ENCODE assay signal across 8 cellular contexts in genomic region chr20:14142171-14142570, GRCh38.
DNase-seq lines count a peak whose midpoint lies in the region; ATAC-seq and TF ChIP-seq lines count a peak whose summit lies in the region.

No MANE protein-coding gene starts in this region.

- H3K9me3 Mint-ChIP-seq in progenitor cell of endocrine pancreas (ENCODE audit: low read depth): no peaks in the 10 kb centered on the region

- H3K9me3 ChIP-seq in MM.1S (replicated peaks; ENCODE audit: insufficient read depth, low read length): no peaks in the 10 kb centered on the region

- no peak overlapping the region for H3K4me3 ChIP-seq in MM.1S (ENCODE audit: low read length)

- no peaks in the 10 kb centered on the region for H3K9me2 ChIP-seq in MM.1S (replicated peaks; ENCODE audit: insufficient read depth, low read length)

- H2AFZ ChIP-seq in MM.1S (ENCODE audit: low read length): no peak overlapping the region

- TF ChIP-seq CTCF in GM10266 (IDR thresholded peaks at IDR 0.05; ENCODE audit: control insufficient read depth, insufficient read depth, low read depth, missing control alignments) (peak; percentile 32), MM.1S (IDR thresholded peaks at IDR 0.05; ENCODE audit: low read length) (peak; percentile 48), progenitor cell of endocrine pancreas (IDR thresholded peaks at IDR 0.05; ENCODE audit: unreplicated experiment) (peak; percentile 87)

- no peaks in the 10 kb centered on the region for H3K4me1 ChIP-seq in MM.1S (ENCODE audit: low read length)

- no peak overlapping the region for H3K27ac ChIP-seq in MM.1S (ENCODE audit: low read length)

- H3K27me3 ChIP-seq in MM.1S (replicated peaks; ENCODE audit: insufficient read depth, low read length): no peaks in the 10 kb centered on the region

- no peak for DNase-seq in GM10266 (ENCODE audit: extremely low spot score)
- DNase-seq in MM.1S: peak; percentile 47
- peak; percentile 81 for DNase-seq in SHP77 treated with DMSO at 0.1 percent for 48 hours (lab: John Stamatoyannopoulos, UW)
- DNase-seq in foreskin melanocyte: peak; percentile 28
- peak; percentile 49 for DNase-seq in progenitor cell of endocrine pancreas (ENCODE audit: low spot score, unreplicated experiment)
- no peak for DNase-seq in GM19240 (ENCODE audit: insufficient read length, low spot score)
- DNase-seq in activated CD4-positive, alpha-beta T cell treated with anti-CD3 and anti-CD28 coated beads, Interleukin-2, amount 50 U/mL, for 48 hours: no peak

- ATAC-seq in HG03342 (IDR thresholded peaks at IDR 0.05; ENCODE audit: unreplicated experiment): no peak

- H3K4me1 Mint-ChIP-seq in progenitor cell of endocrine pancreas (ENCODE audit: low read depth): peaks cover 27% of the 10 kb centered on the region

- no peaks in the 10 kb centered on the region for H3K79me2 ChIP-seq in MM.1S (ENCODE audit: low read length)

- no peaks in the 10 kb centered on the region for H3K36me3 Mint-ChIP-seq in progenitor cell of endocrine pancreas (ENCODE audit: insufficient read depth)

- H4K20me1 ChIP-seq in MM.1S (ENCODE audit: insufficient read depth, low read length): no peaks in the 10 kb centered on the region

- no peak overlapping the region for H3K4me2 ChIP-seq in MM.1S (ENCODE audit: low read depth, low read length)

- no peaks in the 10 kb centered on the region for H3K36me3 ChIP-seq in MM.1S (replicated peaks; ENCODE audit: insufficient read depth, low read length)

- H3K27me3 Mint-ChIP-seq in progenitor cell of endocrine pancreas: no peaks in the 10 kb centered on the region

- H3K27ac Mint-ChIP-seq in progenitor cell of endocrine pancreas: no peak overlapping the region

- no peak overlapping the region for H3K9ac ChIP-seq in MM.1S (ENCODE audit: low read length)

- H3F3A ChIP-seq in MM.1S (ENCODE audit: insufficient read depth, low read length): no peaks in the 10 kb centered on the region

- H3K4me3 Mint-ChIP-seq in progenitor cell of endocrine pancreas (ENCODE audit: low read depth): no peak overlapping the region

Comparison
In these comparisons a context has a peak if more than half of its experiments do, and no peak if none do; other contexts are left out.
1. DNase-seq: peak in MM.1S (single experiment), SHP77 treated with DMSO at 0.1 percent for 48 hours (single experiment), foreskin melanocyte (single experiment) and progenitor cell of endocrine pancreas (single experiment); none in GM10266 (single experiment), GM19240 (single experiment) and activated CD4-positive, alpha-beta T cell treated with anti-CD3 and anti-CD28 coated beads, Interleukin-2, amount 50 U/mL, for 48 hours (0 of 2).
2. CTCF ChIP-seq: peak in every context shown above with its lines; median percentile 87 in progenitor cell of endocrine pancreas; 48 in MM.1S; 32 in GM10266.